ENCODE assay signal across 2 cellular contexts in the genomic region with DNA sequence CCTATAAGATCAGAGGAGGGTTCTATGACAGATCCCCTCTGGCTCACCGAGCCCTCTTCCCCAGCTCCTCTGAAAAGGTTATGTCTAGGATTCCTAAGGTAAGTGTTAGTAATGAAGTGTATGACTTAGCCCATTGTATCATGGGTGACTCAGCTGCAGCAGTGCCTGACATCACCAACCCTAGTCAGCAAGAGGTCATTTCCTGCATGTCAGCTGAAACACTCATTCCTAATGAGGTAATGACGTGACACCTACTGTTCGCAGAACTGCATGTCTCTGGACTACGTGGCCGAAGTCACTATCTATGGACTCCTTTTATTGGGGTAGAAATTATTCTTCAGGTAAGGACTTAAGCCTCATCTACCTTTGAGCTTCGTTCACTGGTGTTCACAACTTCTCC.
TF ChIP-seq lines count a peak whose summit lies in the region.

No MANE protein-coding gene starts in this region.

TF ChIP-seq in HEK293, 187 proteins besides CTCF, POLR2A, EP300 and RAD21 (continues in another document):
- TF ChIP-seq, protein P1, sequence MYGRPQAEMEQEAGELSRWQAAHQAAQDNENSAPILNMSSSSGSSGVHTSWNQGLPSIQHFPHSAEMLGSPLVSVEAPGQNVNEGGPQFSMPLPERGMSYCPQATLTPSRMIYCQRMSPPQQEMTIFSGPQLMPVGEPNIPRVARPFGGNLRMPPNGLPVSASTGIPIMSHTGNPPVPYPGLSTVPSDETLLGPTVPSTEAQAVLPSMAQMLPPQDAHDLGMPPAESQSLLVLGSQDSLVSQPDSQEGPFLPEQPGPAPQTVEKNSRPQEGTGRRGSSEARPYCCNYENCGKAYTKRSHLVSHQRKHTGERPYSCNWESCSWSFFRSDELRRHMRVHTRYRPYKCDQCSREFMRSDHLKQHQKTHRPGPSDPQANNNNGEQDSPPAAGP (tag by site-specific recombination; IDR thresholded peaks at IDR 0.05): no peak
- TF ChIP-seq ZNF514 (tag by site-specific recombination; IDR thresholded peaks at IDR 0.05) (no peak), KLF7 (tag by site-specific recombination; IDR thresholded peaks at IDR 0.05; ENCODE audit: borderline replicate concordance) (no peak), ZXDB (tag by site-specific recombination; IDR thresholded peaks at IDR 0.05) (no peak), KLF9 (tag by site-specific recombination; IDR thresholded peaks at IDR 0.05; ENCODE audit: low read depth) (no peak), ZNF791 (tag by site-specific recombination; IDR thresholded peaks at IDR 0.05) (no peak), ZNF24 (tag by site-specific recombination; IDR thresholded peaks at IDR 0.05) (no peak), ZNF174 (tag by site-specific recombination; IDR thresholded peaks at IDR 0.05) (no peak), ZNF324 (tag by site-specific recombination; IDR thresholded peaks at IDR 0.05) (no peak), ZNF645 (tag by site-specific recombination; IDR thresholded peaks at IDR 0.05) (no peak), ZNF830 (tag by site-specific recombination; IDR thresholded peaks at IDR 0.05; ENCODE audit: low read depth) (no peak), ZNF571 (tag by site-specific recombination; IDR thresholded peaks at IDR 0.05) (no peak), HOXA7 (CRISPR knock-in tag; IDR thresholded peaks at IDR 0.05; ENCODE audit: borderline replicate concordance) (no peak), YY2 (tag by site-specific recombination; IDR thresholded peaks at IDR 0.05) (no peak), ZBTB7A (tag by site-specific recombination; IDR thresholded peaks at IDR 0.05; ENCODE audit: low read depth) (no peak), ZNF530 (tag by site-specific recombination; IDR thresholded peaks at IDR 0.05; ENCODE audit: low read depth) (no peak), ZFP3 (tag by site-specific recombination; IDR thresholded peaks at IDR 0.05; ENCODE audit: low read depth) (no peak), AEBP2 (tag by site-specific recombination; IDR thresholded peaks at IDR 0.05; ENCODE audit: borderline replicate concordance) (no peak), ZBTB26 (tag by site-specific recombination; optimal IDR thresholded peaks at IDR 0.05) (no peak), ZBTB21 (tag by site-specific recombination; IDR thresholded peaks at IDR 0.05) (peak; percentile 91), ZNF677 (tag by site-specific recombination; IDR thresholded peaks at IDR 0.05) (no peak), ZNF560 (tag by site-specific recombination; IDR thresholded peaks at IDR 0.05; ENCODE audit: borderline replicate concordance) (no peak), ZSCAN23 (tag by site-specific recombination; IDR thresholded peaks at IDR 0.05) (no peak)
- TF ChIP-seq, protein P2, sequence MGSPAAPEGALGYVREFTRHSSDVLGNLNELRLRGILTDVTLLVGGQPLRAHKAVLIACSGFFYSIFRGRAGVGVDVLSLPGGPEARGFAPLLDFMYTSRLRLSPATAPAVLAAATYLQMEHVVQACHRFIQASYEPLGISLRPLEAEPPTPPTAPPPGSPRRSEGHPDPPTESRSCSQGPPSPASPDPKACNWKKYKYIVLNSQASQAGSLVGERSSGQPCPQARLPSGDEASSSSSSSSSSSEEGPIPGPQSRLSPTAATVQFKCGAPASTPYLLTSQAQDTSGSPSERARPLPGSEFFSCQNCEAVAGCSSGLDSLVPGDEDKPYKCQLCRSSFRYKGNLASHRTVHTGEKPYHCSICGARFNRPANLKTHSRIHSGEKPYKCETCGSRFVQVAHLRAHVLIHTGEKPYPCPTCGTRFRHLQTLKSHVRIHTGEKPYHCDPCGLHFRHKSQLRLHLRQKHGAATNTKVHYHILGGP (tag by site-specific recombination; IDR thresholded peaks at IDR 0.05): no peak
- TF ChIP-seq, protein P3, sequence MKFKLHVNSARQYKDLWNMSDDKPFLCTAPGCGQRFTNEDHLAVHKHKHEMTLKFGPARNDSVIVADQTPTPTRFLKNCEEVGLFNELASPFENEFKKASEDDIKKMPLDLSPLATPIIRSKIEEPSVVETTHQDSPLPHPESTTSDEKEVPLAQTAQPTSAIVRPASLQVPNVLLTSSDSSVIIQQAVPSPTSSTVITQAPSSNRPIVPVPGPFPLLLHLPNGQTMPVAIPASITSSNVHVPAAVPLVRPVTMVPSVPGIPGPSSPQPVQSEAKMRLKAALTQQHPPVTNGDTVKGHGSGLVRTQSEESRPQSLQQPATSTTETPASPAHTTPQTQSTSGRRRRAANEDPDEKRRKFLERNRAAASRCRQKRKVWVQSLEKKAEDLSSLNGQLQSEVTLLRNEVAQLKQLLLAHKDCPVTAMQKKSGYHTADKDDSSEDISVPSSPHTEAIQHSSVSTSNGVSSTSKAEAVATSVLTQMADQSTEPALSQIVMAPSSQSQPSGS (tag by site-specific recombination; IDR thresholded peaks at IDR 0.05; ENCODE audit: low read depth): peak; percentile 34; the same call in 1 of the 2 replicates

TF ChIP-seq in GM23338, 12 proteins besides CTCF, POLR2A, EP300 and RAD21 (continued from another document):
- TF ChIP-seq, protein P4, sequence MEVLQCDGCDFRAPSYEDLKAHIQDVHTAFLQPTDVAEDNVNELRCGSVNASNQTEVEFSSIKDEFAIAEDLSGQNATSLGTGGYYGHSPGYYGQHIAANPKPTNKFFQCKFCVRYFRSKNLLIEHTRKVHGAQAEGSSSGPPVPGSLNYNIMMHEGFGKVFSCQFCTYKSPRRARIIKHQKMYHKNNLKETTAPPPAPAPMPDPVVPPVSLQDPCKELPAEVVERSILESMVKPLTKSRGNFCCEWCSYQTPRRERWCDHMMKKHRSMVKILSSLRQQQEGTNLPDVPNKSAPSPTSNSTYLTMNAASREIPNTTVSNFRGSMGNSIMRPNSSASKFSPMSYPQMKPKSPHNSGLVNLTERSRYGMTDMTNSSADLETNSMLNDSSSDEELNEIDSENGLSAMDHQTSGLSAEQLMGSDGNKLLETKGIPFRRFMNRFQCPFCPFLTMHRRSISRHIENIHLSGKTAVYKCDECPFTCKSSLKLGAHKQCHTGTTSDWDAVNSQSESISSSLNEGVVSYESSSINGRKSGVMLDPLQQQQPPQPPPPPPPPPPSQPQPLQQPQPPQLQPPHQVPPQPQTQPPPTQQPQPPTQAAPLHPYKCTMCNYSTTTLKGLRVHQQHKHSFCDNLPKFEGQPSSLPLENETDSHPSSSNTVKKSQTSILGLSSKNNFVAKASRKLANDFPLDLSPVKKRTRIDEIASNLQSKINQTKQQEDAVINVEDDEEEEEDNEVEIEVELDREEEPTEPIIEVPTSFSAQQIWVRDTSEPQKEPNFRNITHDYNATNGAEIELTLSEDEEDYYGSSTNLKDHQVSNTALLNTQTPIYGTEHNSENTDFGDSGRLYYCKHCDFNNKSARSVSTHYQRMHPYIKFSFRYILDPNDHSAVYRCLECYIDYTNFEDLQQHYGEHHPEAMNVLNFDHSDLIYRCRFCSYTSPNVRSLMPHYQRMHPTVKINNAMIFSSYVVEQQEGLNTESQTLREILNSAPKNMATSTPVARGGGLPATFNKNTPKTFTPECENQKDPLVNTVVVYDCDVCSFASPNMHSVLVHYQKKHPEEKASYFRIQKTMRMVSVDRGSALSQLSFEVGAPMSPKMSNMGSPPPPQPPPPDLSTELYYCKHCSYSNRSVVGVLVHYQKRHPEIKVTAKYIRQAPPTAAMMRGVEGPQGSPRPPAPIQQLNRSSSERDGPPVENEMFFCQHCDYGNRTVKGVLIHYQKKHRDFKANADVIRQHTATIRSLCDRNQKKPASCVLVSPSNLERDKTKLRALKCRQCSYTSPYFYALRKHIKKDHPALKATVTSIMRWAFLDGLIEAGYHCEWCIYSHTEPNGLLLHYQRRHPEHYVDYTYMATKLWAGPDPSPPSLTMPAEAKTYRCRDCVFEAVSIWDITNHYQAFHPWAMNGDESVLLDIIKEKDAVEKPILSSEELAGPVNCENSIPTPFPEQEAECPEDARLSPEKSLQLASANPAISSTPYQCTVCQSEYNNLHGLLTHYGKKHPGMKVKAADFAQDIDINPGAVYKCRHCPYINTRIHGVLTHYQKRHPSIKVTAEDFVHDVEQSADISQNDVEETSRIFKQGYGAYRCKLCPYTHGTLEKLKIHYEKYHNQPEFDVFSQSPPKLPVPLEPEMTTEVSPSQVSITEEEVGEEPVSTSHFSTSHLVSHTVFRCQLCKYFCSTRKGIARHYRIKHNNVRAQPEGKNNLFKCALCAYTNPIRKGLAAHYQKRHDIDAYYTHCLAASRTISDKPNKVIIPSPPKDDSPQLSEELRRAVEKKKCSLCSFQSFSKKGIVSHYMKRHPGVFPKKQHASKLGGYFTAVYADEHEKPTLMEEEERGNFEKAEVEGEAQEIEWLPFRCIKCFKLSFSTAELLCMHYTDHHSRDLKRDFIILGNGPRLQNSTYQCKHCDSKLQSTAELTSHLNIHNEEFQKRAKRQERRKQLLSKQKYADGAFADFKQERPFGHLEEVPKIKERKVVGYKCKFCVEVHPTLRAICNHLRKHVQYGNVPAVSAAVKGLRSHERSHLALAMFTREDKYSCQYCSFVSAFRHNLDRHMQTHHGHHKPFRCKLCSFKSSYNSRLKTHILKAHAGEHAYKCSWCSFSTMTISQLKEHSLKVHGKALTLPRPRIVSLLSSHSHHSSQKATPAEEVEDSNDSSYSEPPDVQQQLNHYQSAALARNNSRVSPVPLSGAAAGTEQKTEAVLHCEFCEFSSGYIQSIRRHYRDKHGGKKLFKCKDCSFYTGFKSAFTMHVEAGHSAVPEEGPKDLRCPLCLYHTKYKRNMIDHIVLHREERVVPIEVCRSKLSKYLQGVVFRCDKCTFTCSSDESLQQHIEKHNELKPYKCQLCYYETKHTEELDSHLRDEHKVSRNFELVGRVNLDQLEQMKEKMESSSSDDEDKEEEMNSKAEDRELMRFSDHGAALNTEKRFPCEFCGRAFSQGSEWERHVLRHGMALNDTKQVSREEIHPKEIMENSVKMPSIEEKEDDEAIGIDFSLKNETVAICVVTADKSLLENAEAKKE (CRISPR knock-in tag; IDR thresholded peaks at IDR 0.05): no peak
- no peak for TF ChIP-seq NANOG (IDR thresholded peaks at IDR 0.05; ENCODE audit: borderline replicate concordance)
- TF ChIP-seq CREB1 (CRISPR knock-in tag; IDR thresholded peaks at IDR 0.05; ENCODE audit: low read depth): no peak
- TF ChIP-seq, protein P5, sequence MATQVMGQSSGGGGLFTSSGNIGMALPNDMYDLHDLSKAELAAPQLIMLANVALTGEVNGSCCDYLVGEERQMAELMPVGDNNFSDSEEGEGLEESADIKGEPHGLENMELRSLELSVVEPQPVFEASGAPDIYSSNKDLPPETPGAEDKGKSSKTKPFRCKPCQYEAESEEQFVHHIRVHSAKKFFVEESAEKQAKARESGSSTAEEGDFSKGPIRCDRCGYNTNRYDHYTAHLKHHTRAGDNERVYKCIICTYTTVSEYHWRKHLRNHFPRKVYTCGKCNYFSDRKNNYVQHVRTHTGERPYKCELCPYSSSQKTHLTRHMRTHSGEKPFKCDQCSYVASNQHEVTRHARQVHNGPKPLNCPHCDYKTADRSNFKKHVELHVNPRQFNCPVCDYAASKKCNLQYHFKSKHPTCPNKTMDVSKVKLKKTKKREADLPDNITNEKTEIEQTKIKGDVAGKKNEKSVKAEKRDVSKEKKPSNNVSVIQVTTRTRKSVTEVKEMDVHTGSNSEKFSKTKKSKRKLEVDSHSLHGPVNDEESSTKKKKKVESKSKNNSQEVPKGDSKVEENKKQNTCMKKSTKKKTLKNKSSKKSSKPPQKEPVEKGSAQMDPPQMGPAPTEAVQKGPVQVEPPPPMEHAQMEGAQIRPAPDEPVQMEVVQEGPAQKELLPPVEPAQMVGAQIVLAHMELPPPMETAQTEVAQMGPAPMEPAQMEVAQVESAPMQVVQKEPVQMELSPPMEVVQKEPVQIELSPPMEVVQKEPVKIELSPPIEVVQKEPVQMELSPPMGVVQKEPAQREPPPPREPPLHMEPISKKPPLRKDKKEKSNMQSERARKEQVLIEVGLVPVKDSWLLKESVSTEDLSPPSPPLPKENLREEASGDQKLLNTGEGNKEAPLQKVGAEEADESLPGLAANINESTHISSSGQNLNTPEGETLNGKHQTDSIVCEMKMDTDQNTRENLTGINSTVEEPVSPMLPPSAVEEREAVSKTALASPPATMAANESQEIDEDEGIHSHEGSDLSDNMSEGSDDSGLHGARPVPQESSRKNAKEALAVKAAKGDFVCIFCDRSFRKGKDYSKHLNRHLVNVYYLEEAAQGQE (IDR thresholded peaks at IDR 0.05; ENCODE audit: unreplicated experiment): no peak
- TF ChIP-seq, protein P6, sequence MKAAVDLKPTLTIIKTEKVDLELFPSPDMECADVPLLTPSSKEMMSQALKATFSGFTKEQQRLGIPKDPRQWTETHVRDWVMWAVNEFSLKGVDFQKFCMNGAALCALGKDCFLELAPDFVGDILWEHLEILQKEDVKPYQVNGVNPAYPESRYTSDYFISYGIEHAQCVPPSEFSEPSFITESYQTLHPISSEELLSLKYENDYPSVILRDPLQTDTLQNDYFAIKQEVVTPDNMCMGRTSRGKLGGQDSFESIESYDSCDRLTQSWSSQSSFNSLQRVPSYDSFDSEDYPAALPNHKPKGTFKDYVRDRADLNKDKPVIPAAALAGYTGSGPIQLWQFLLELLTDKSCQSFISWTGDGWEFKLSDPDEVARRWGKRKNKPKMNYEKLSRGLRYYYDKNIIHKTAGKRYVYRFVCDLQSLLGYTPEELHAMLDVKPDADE (IDR thresholded peaks at IDR 0.05): no peak
- no peak for TF ChIP-seq EZH2phosphoT487 (IDR thresholded peaks at IDR 0.05; ENCODE audit: unreplicated experiment)
